17 cellular contexts compared by ENCODE assay signal in the genomic region with DNA sequence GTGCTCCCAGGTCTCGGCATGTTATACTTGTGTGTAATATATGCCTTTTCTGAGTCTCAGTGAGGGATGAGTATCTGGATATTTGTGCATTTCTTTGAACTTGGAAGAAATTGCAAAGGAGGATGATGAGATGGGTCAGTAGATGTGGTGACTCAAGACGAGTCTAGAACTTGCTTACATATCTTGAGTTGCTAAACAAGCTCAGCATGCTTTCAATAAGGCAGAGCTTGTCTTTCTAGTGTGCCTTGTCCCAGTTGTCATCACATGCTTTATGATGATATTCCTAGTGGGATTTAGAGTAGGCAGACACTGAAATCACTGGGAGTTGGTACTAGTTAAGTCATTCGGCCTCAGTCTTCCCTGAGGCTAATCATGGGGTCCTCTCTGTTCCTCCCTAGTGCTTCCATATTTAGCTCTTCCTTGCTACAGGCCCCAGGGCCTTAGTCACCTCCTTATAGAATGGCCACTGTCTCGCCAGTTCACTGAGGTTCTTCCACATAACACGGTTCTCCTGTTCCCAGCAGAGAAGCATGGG.
DNase-seq lines count a peak whose midpoint lies in the region; ATAC-seq and TF ChIP-seq lines count a peak whose summit lies in the region.
"Had no signal": no experiment of that assay in that cellular context is flagged by ENCODE, and none has a peak within 500 bp of the region (broad histone marks: within the 10 kb centered on the region; RNA-seq: fewer than 3 reads in every experiment).

No MANE protein-coding gene starts in this region.

- no peak overlapping the region for H3K23ac ChIP-seq in mesenchymal stem cell (ENCODE audit: low read length in 2 of 2)

- TF ChIP-seq CTCF in CD14-positive monocyte (IDR thresholded peaks at IDR 0.05) = no peak

- CTCF ChIA-PET in naive thymus-derived CD4-positive, alpha-beta T cell (lab: Charles Lee) = no interaction called here

- no peaks in the 10 kb centered on the region for H3K9me3 ChIP-seq in esophagus (ENCODE audit: control insufficient read depth in 2 of 2, insufficient read depth in 1 of 2, low read depth in 1 of 2, low read length in 1 of 2)
- no peaks in the 10 kb centered on the region for H3K9me3 ChIP-seq in mesenchymal stem cell (ENCODE audit: control insufficient read depth, low read length)
- H3K9me3 ChIP-seq in naive thymus-derived CD4-positive, alpha-beta T cell (ENCODE audit: control insufficient read depth in 2 of 3, low read length in 3 of 3) = no peaks in the 10 kb centered on the region

- no peak overlapping the region for H4K91ac ChIP-seq in mesenchymal stem cell (ENCODE audit: low read length)

- H3K4ac ChIP-seq in mesenchymal stem cell (ENCODE audit: low read depth in 1 of 2, low read length in 2 of 2) = no peak overlapping the region

- intact Hi-C loops in CD14-positive monocyte (cut with micrococcal nuclease) = loop anchor here (5.0 kb wide), 3 partner anchors 59 to 221 kb away; a partner anchor contains a TSS
- intact Hi-C loops in naive thymus-derived CD4-positive, alpha-beta T cell (cut with micrococcal nuclease) = loop anchor here in 1 of 2 donors (5.0 kb wide), 3 partner anchors 59 to 121 kb away; no protein-coding TSS in a partner anchor

- H2BK12ac ChIP-seq in mesenchymal stem cell (ENCODE audit: low read length in 2 of 2) = no peak overlapping the region

- H2BK5ac ChIP-seq in mesenchymal stem cell (ENCODE audit: low read depth, low read length, poor library complexity, severe bottlenecking) = no peak overlapping the region

- no peak for ATAC-seq in naive thymus-derived CD4-positive, alpha-beta T cell
- ATAC-seq in GM18861 (IDR thresholded peaks at IDR 0.05; ENCODE audit: unreplicated experiment) = no peak

- no peak overlapping the region for H3K14ac ChIP-seq in mesenchymal stem cell (ENCODE audit: low read length in 2 of 2)

- H3K4me3 ChIP-seq in esophagus (ENCODE audit: low read depth in 1 of 2, low read length in 2 of 2) (no peak overlapping the region), mesenchymal stem cell (ENCODE audit: insufficient read depth in 1 of 2, low read depth in 1 of 2, low read length in 2 of 2) (no peak overlapping the region)
- H3K4me3 ChIP-seq in naive thymus-derived CD4-positive, alpha-beta T cell (ENCODE audit: low read length) = no peak overlapping the region

- peak overlapping the region; percentile 16 to 47 for H3K27ac ChIP-seq in esophagus (ENCODE audit: low read depth in 2 of 2, low read length in 1 of 2)
- no peak overlapping the region for H3K27ac ChIP-seq in mesenchymal stem cell (ENCODE audit: low read length, poor library complexity, severe bottlenecking)
- no peak overlapping the region for H3K27ac ChIP-seq in naive thymus-derived CD4-positive, alpha-beta T cell (ENCODE audit: low read depth, low read length)

- H3K4me1 ChIP-seq in esophagus (ENCODE audit: control insufficient read depth in 2 of 2, insufficient read depth in 2 of 2, low read length in 1 of 2) = peaks cover 5 to 7% of the 10 kb centered on the region in 2 donors
- H3K4me1 ChIP-seq in mesenchymal stem cell (ENCODE audit: control insufficient read depth, insufficient read depth, low read depth, low read length) = peaks cover 7% of the 10 kb centered on the region
- no peaks in the 10 kb centered on the region for H3K4me1 ChIP-seq in naive thymus-derived CD4-positive, alpha-beta T cell (ENCODE audit: control insufficient read depth in 2 of 2, insufficient read depth in 2 of 2, low read length in 2 of 2)

- H3K4me3 Mint-ChIP-seq in CD14-positive monocyte = no peak overlapping the region
- no peak overlapping the region for H3K4me3 Mint-ChIP-seq in naive thymus-derived CD4-positive, alpha-beta T cell
- H3K4me3 Mint-ChIP-seq: CD4-positive, alpha-beta memory T cell; H9 had no signal

- peak overlapping the region; percentile 44 for H2BK15ac ChIP-seq in mesenchymal stem cell (ENCODE audit: low read depth, poor library complexity, severe bottlenecking)

- peaks cover 0 to 2% of the 10 kb centered on the region in 2 donors for H3K36me3 Mint-ChIP-seq in CD14-positive monocyte
- no peaks in the 10 kb centered on the region for H3K36me3 Mint-ChIP-seq in naive thymus-derived CD4-positive, alpha-beta T cell
- H3K36me3 Mint-ChIP-seq: CD4-positive, alpha-beta memory T cell had no signal

- no peak overlapping the region for H2AK5ac ChIP-seq in mesenchymal stem cell (ENCODE audit: low read length, severe bottlenecking)

- no peaks in the 10 kb centered on the region for H3K27me3 ChIP-seq in esophagus (ENCODE audit: control insufficient read depth in 1 of 2, insufficient read depth in 2 of 2, low read length in 2 of 2)
- no peaks in the 10 kb centered on the region for H3K27me3 ChIP-seq in mesenchymal stem cell (ENCODE audit: control insufficient read depth in 1 of 2, insufficient read depth in 1 of 2, low read length in 2 of 2)
- H3K27me3 ChIP-seq in naive thymus-derived CD4-positive, alpha-beta T cell (ENCODE audit: control insufficient read depth in 2 of 2, insufficient read depth in 2 of 2, low read length in 2 of 2) = no peaks in the 10 kb centered on the region

- H3K9me3 Mint-ChIP-seq in CD14-positive monocyte = no peaks in the 10 kb centered on the region
- H3K9me3 Mint-ChIP-seq in naive thymus-derived CD4-positive, alpha-beta T cell = no peaks in the 10 kb centered on the region
- H3K9me3 Mint-ChIP-seq: CD4-positive, alpha-beta memory T cell; H9 had no signal

- H3K36me3 ChIP-seq in esophagus (ENCODE audit: control insufficient read depth in 2 of 2, insufficient read depth in 2 of 2, low read length in 1 of 2) (no peaks in the 10 kb centered on the region), mesenchymal stem cell (ENCODE audit: control insufficient read depth in 1 of 2, insufficient read depth in 2 of 2, low read depth in 1 of 2, low read length in 2 of 2) (no peaks in the 10 kb centered on the region)
- no peaks in the 10 kb centered on the region for H3K36me3 ChIP-seq in naive thymus-derived CD4-positive, alpha-beta T cell (ENCODE audit: control insufficient read depth in 2 of 3, insufficient read depth in 3 of 3, low read length in 3 of 3)

- peaks cover 36% of the 10 kb centered on the region for H3K4me1 Mint-ChIP-seq in CD14-positive monocyte
- H3K4me1 Mint-ChIP-seq in naive thymus-derived CD4-positive, alpha-beta T cell = peaks cover 5 to 24% (median 13%) of the 10 kb centered on the region in 7 donors

- H2AFZ ChIP-seq in mesenchymal stem cell (ENCODE audit: low read depth, low read length) = no peak overlapping the region

- H2BK120ac ChIP-seq in mesenchymal stem cell (ENCODE audit: low read depth, low read length) = no peak overlapping the region

- no peak overlapping the region for H4K8ac ChIP-seq in mesenchymal stem cell (ENCODE audit: low read length)

- 84 to 89% methylated on average over 5 of the region's 5 CpGs for WGBS in esophagus, 2 donors
- 87% methylated on average over 5 of the region's 5 CpGs for WGBS in mesenchymal stem cell

- DNase-seq in CD14-positive monocyte (ENCODE audit: low spot score) (no peak), RPMI7951 (ENCODE audit: low read depth) (peak; percentile 36), mesenchymal stem cell (peak; percentile 35), iPS-NIHi11 (ENCODE audit: low spot score) (no peak), NCI-H748 treated with DMSO at 0.1 percent for 48 hours (lab: John Stamatoyannopoulos, UW) (no peak)
- DNase-seq in naive thymus-derived CD4-positive, alpha-beta T cell = no peak
- DNase-seq: CD4-positive, alpha-beta memory T cell; DMS153; H9; KBM-7; MV-4-11; NCI-H1694 treated with DMSO at 0.1 percent for 48 hours; NK-92 treated with Interleukin-12 subunit alpha and Interleukin-12 subunit beta, amount 100 ng/mL, for 24 hours; RPMI8226; SHP77 treated with DMSO at 0.1 percent for 48 hours had no signal

- no peak overlapping the region for H3K18ac ChIP-seq in mesenchymal stem cell (ENCODE audit: low read depth in 1 of 2, low read length in 2 of 2)

- no peak overlapping the region for H3K4me2 ChIP-seq in mesenchymal stem cell (ENCODE audit: low read length, poor library complexity, severe bottlenecking)

- POLR2A ChIA-PET in naive thymus-derived CD4-positive, alpha-beta T cell (lab: Charles Lee) = no interaction called here

- peak overlapping the region; percentile 97 to 100 (median 99) for H3K27ac Mint-ChIP-seq in CD14-positive monocyte
- H3K27ac Mint-ChIP-seq in naive thymus-derived CD4-positive, alpha-beta T cell = no peak overlapping the region

- H3K27me3 Mint-ChIP-seq in CD14-positive monocyte (ENCODE audit: low read depth in 3 of 3) = peaks cover 0 to 4% (median 0%) of the 10 kb centered on the region in 3 donors
- no peaks in the 10 kb centered on the region for H3K27me3 Mint-ChIP-seq in naive thymus-derived CD4-positive, alpha-beta T cell
- H3K27me3 Mint-ChIP-seq: CD4-positive, alpha-beta memory T cell had no signal

- H3K9ac ChIP-seq in mesenchymal stem cell (ENCODE audit: low read length) = no peak overlapping the region

- H3K79me1 ChIP-seq in mesenchymal stem cell (replicated peaks; ENCODE audit: low read length, poor library complexity, severe bottlenecking) = no peaks in the 10 kb centered on the region

Comparison
In these comparisons a context has a peak if more than half of its experiments do, and no peak if none do; other contexts are left out.
1. DNase-seq: peak in RPMI7951 (single experiment) and mesenchymal stem cell (single experiment); none in CD14-positive monocyte (single experiment), naive thymus-derived CD4-positive, alpha-beta T cell (0 of 9), iPS-NIHi11 (single experiment) and NCI-H748 treated with DMSO at 0.1 percent for 48 hours (single experiment).
2. H3K27ac Mint-ChIP-seq: peak in CD14-positive monocyte (7 of 7); none in naive thymus-derived CD4-positive, alpha-beta T cell (0 of 9).
3. H3K27ac ChIP-seq: peak in esophagus (2 of 2); none in mesenchymal stem cell (single experiment) and naive thymus-derived CD4-positive, alpha-beta T cell (single experiment).